8 cellular contexts compared by ENCODE assay signal in genomic region chr2:176653856-176654443, GRCh38.
A peak's percentile ranks its signal among the peaks of the same experiment; 100 is the strongest.
DNase-seq lines count a peak whose midpoint lies in the region; ATAC-seq, FAIRE-seq and TF ChIP-seq lines count a peak whose summit lies in the region.

No MANE protein-coding gene starts in this region.

- H3K27me3 ChIP-seq in DOHH2 (ENCODE audit: control insufficient read depth, low read length), result peaks cover 9% of the 10 kb centered on the region
- H3K27me3 ChIP-seq in K562 (ENCODE audit: control insufficient read depth in 2 of 2, insufficient read depth in 2 of 2, low read length in 2 of 2), result no peaks in the 10 kb centered on the region; a peak in 2 of 5 replicates

- POLR2A ChIA-PET in K562 (lab: Yijun Ruan, JAX), result interaction anchor here (0.8 to 3.0 kb wide), 4 partner anchors 10 to 528 kb away, joined by 3 to 12 read pairs (median 6); no protein-coding TSS in a partner anchor

- TF ChIP-seq EP300 in K562 (IDR thresholded peaks at IDR 0.05; ENCODE audit: low read length), result no peak

- TF ChIP-seq POLR2A in K562 (conservative IDR thresholded peaks at IDR 0.05), result no peak

- 0% methylated on average over 10 of the region's 10 CpGs for WGBS in K562 (ENCODE audit: insufficient coverage, low coverage, missing lambda C conversion rate)

- H3K36me3 ChIP-seq in DOHH2 (ENCODE audit: control insufficient read depth, low read length) (no peaks in the 10 kb centered on the region), K562 (ENCODE audit: control insufficient read depth, insufficient read depth, low read length) (no peaks in the 10 kb centered on the region)

- no peaks in the 10 kb centered on the region for H3K9me1 ChIP-seq in K562 (ENCODE audit: control insufficient read depth, insufficient read depth, low read length)

- peak; percentile 63 for TF ChIP-seq CTCF in DOHH2 (IDR thresholded peaks at IDR 0.05; ENCODE audit: low read depth, low read length, poor library complexity, severe bottlenecking)
- TF ChIP-seq CTCF in K562 (IDR thresholded peaks at IDR 0.05 in 2 of 3, conservative IDR thresholded peaks at IDR 0.05 in 1 of 3; ENCODE audit: insufficient read depth in 2 of 3, low read depth in 1 of 3, low read length in 3 of 3), result peak; percentile 64 to 77 (median 66)

- in situ Hi-C loops in K562 (cut with MboI), result no loop called here

- no peak overlapping the region for H3K4me2 ChIP-seq in DOHH2 (ENCODE audit: low read length)
- no peak overlapping the region for H3K4me2 ChIP-seq in K562 (ENCODE audit: insufficient read depth, low read length)

- H3K9me2 ChIP-seq in DOHH2 (replicated peaks; ENCODE audit: control insufficient read depth, low read length), result no peaks in the 10 kb centered on the region

- peak; percentile 92 for ATAC-seq in GM19463 (IDR thresholded peaks at IDR 0.05; ENCODE audit: unreplicated experiment)
- peak; percentile 78 for ATAC-seq in HG03571 (IDR thresholded peaks at IDR 0.05; ENCODE audit: unreplicated experiment)
- peak; percentile 95 for ATAC-seq in K562
- ATAC-seq in HG02763 (IDR thresholded peaks at IDR 0.05; ENCODE audit: unreplicated experiment), result no peak

- H3K4me1 ChIP-seq in DOHH2 (ENCODE audit: control insufficient read depth, low read length) (no peaks in the 10 kb centered on the region), K562 (replicated peaks in 1 of 2; ENCODE audit: control insufficient read depth in 2 of 2, insufficient read depth in 2 of 2, low read length in 2 of 2) (no peaks in the 10 kb centered on the region)

- peak; percentile 26 to 42; a peak in 2 of 4 replicates for TF ChIP-seq RAD21 in K562 (CRISPR knock-in tag; conservative IDR thresholded peaks at IDR 0.05 in 1 of 2, IDR thresholded peaks at IDR 0.05 in 1 of 2)

- BruUV-seq in K562 (replicated peaks; lab: Mats Ljungman, UMichigan), result no TSS peak

- H2AFZ ChIP-seq in K562 (ENCODE audit: low read depth, low read length), result peak overlapping the region; percentile 5

- no peak overlapping the region for H3K9ac ChIP-seq in K562 (ENCODE audit: insufficient read depth in 1 of 2, low read depth in 2 of 2, low read length in 2 of 2)

- no peak overlapping the region for H3K27ac ChIP-seq in DOHH2 (ENCODE audit: low read depth, low read length)
- H3K27ac ChIP-seq in K562 (ENCODE audit: extremely low read depth, low read depth, low read length), result no peak overlapping the region

- DNase-seq in NOMO-1 treated with dmso at 0.1 percent for 144 hours (lab: John Stamatoyannopoulos, UW; ENCODE audit: unreplicated experiment) (peak; percentile 48), K562 (ENCODE audit: extremely low read depth in 1 of 4, low spot score in 3 of 4) (peak; percentile 29 to 58 (median 50)), iris pigment epithelial cell (ENCODE audit: low read depth) (peak; percentile 67)
- DNase-seq in stimulated activated CD4-positive, alpha-beta T cell treated with anti-CD3 and anti-CD28 coated beads, Interleukin-2, amount 100 ng/mL, for 24 hours, result peak; percentile 21 to 33

- H3F3A ChIP-seq in DOHH2 (ENCODE audit: control insufficient read depth, insufficient read depth), result no peaks in the 10 kb centered on the region

- H3K4me3 ChIP-seq in DOHH2 (ENCODE audit: low read length) (no peak overlapping the region), K562 (no peak overlapping the region)

- no peaks in the 10 kb centered on the region for H3K9me3 ChIP-seq in DOHH2 (ENCODE audit: control insufficient read depth, insufficient read depth, low read length)
- H3K9me3 ChIP-seq in K562 (replicated peaks; ENCODE audit: control insufficient read depth, insufficient read depth, low read depth, low read length), result no peaks in the 10 kb centered on the region

- H3K79me2 ChIP-seq in DOHH2 (ENCODE audit: control insufficient read depth, low read length) (no peaks in the 10 kb centered on the region), K562 (ENCODE audit: control insufficient read depth, insufficient read depth, low read length) (no peaks in the 10 kb centered on the region)

- intact Hi-C loops in K562 (cut with micrococcal nuclease), result loop anchor here (2.0 to 10.0 kb wide), 5 partner anchors 102 to 527 kb away; no protein-coding TSS in a partner anchor

- peak; percentile 32 for FAIRE-seq in K562 (lab: Jason Lieb, UNC)

- CTCF ChIA-PET in K562 (lab: Yijun Ruan, JAX; ENCODE audit: low intra/inter-chr PET ratio), result interaction anchor here (0.5 to 3.4 kb wide), 4 partner anchors 495 to 527 kb away, joined by 3 to 31 read pairs (median 12); no protein-coding TSS in a partner anchor

- H4K20me1 ChIP-seq in DOHH2 (ENCODE audit: control insufficient read depth, insufficient read depth, low read depth, low read length), result no peaks in the 10 kb centered on the region
- H4K20me1 ChIP-seq in K562 (replicated peaks; ENCODE audit: control insufficient read depth, insufficient read depth, low read length), result no peaks in the 10 kb centered on the region

TF ChIP-seq in K562, 482 proteins besides CTCF, POLR2A, EP300 and RAD21:
- TF ChIP-seq FOXJ2 (tag; IDR thresholded peaks at IDR 0.05) (no peak), GTF2F1 (IDR thresholded peaks at IDR 0.05; ENCODE audit: low read depth, low read length) (no peak), ZNF512 (tag; IDR thresholded peaks at IDR 0.05) (no peak), ARHGAP35 (IDR thresholded peaks at IDR 0.05; ENCODE audit: partially characterized antibody) (no peak), ZNF785 (CRISPR knock-in tag; IDR thresholded peaks at IDR 0.05) (no peak), NR2F6 (CRISPR knock-in tag; IDR thresholded peaks at IDR 0.05) (no peak), MAZ (CRISPR knock-in tag; conservative IDR thresholded peaks at IDR 0.05 in 1 of 2, IDR thresholded peaks at IDR 0.05 in 1 of 2) (no peak), CAMTA2 (CRISPR knock-in tag; conservative IDR thresholded peaks at IDR 0.05) (no peak), SMARCA4 (IDR thresholded peaks at IDR 0.05) (no peak)
